In the genomic region with DNA sequence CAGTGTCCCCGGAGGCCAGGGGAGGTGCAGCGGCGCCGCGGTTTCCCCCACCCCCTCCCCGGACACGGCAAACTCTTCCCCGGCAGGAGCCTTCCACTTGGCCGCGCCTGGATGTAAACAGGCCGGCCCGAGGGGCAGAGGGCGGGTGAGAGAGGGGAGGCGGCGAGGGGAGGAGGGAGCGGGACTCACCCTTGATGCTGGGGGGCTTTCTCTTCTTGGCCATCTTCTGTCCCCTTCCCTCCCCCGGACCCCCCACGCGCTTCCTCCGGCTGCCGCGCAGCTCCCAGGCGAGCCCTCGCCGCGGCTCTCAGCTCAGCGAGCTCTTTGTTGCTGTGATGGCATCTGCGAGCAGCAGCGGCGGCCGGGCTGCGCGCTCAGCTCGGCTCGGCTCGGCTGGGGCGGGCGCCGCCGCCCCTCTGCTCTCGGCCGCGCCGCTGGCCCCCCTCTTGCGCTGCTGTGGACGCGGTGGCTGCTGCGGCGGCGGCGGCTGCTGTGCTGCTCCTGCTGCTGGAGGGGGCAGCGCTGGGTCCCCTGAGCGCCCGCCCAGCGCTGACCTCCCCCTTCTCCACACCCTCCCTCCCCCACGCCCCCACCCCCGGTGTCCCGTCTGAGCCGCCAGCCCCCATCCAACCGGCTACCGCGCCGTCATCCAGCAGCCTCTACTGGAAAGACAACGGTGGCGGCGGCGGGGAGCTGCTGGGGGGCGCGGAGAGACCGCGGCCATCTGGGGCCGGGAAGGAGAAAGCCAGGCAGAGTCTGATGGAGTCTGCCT, we compare ENCODE assay signal across 9 cellular contexts. TPM values are rescaled to one million over a fixed set of nuclear protein-coding genes. Genes with fewer than 3 reads are reported as not detected.
A peak's percentile ranks its signal among the peaks of the same experiment; 100 is the strongest.
DNase-seq lines count a peak whose midpoint lies in the region; ATAC-seq and TF ChIP-seq lines count a peak whose summit lies in the region.
"Had no signal": no experiment of that assay in that cellular context is flagged by ENCODE, and none has a peak within 500 bp of the region (broad histone marks: within the 10 kb centered on the region; RNA-seq: fewer than 3 reads in every experiment).

No MANE protein-coding gene starts in this region.

- TF ChIP-seq CTCF in colonic mucosa (IDR thresholded peaks at IDR 0.05): no peak

- H3K4me1 Mint-ChIP-seq in stimulated activated naive CD8-positive, alpha-beta T cell treated with anti-CD3 and anti-CD28 coated beads, Interleukin-15, amount 100 ng/mL, for 72 hours: peaks cover 23% of the 10 kb centered on the region

- peak; percentile 35 for ATAC-seq in HG02623 (IDR thresholded peaks at IDR 0.05; ENCODE audit: unreplicated experiment)
- peak; percentile 67 for ATAC-seq in left colon
- ATAC-seq in stimulated activated naive CD8-positive, alpha-beta T cell treated with anti-CD3 and anti-CD28 coated beads, Interleukin-15, amount 100 ng/mL, for 72 hours: peak; percentile 65
- no peak for ATAC-seq in GM21717 (IDR thresholded peaks at IDR 0.05; ENCODE audit: unreplicated experiment)

- H3K4me1 ChIP-seq in colonic mucosa: peaks cover 4% of the 10 kb centered on the region

- H3K9ac ChIP-seq in colonic mucosa (ENCODE audit: low read depth in 2 of 2, low read length in 2 of 2): no peak overlapping the region

- H3K4me3 ChIP-seq in colonic mucosa: peak overlapping the region; percentile 22

- DNase-seq in GM03348 (ENCODE audit: low spot score) (peak; percentile 72), SK-N-DZ (ENCODE audit: low spot score) (peak; percentile 68), colonic mucosa (peak; percentile 15), left colon (peak in 1 of 2 donors; percentile 10), OCI-M2 (lab: John Stamatoyannopoulos, UW; ENCODE audit: unreplicated experiment) (no peak)
- peak; percentile 12 to 30 for DNase-seq in stimulated activated naive CD8-positive, alpha-beta T cell treated with anti-CD3 and anti-CD28 coated beads, Interleukin-15, amount 100 ng/mL, for 72 hours

- no peak overlapping the region for H3K27ac ChIP-seq in colonic mucosa

- peaks cover 42% of the 10 kb centered on the region for H3K27me3 ChIP-seq in colonic mucosa

- H3K27ac Mint-ChIP-seq in stimulated activated naive CD8-positive, alpha-beta T cell treated with anti-CD3 and anti-CD28 coated beads, Interleukin-15, amount 100 ng/mL, for 72 hours: no peak overlapping the region

- intact Hi-C loops in colonic mucosa (cut with DNase I): no loop called here
- intact Hi-C loops in left colon (cut with DNase I, micrococcal nuclease): no loop called here

- no peaks in the 10 kb centered on the region for H3K9me3 ChIP-seq in colonic mucosa

- H3K36me3 ChIP-seq in colonic mucosa: no peaks in the 10 kb centered on the region

- H3K9me3 Mint-ChIP-seq in stimulated activated naive CD8-positive, alpha-beta T cell treated with anti-CD3 and anti-CD28 coated beads, Interleukin-15, amount 100 ng/mL, for 72 hours: no peaks in the 10 kb centered on the region

- peak overlapping the region; percentile 72 to 76 for H3K4me3 Mint-ChIP-seq in stimulated activated naive CD8-positive, alpha-beta T cell treated with anti-CD3 and anti-CD28 coated beads, Interleukin-15, amount 100 ng/mL, for 72 hours

- H3K27me3 Mint-ChIP-seq in stimulated activated naive CD8-positive, alpha-beta T cell treated with anti-CD3 and anti-CD28 coated beads, Interleukin-15, amount 100 ng/mL, for 72 hours: peaks cover 96% of the 10 kb centered on the region

RNA-seq across cellular contexts. Expression of gene SLC44A5, which starts 4.9 kb away (rescaled TPM):
- polyA plus RNA-seq in SK-N-DZ (2014; cell fraction: cytosol; rRNA removed): 47.4 and 50.1 TPM in 2 replicates
- 82.4 and 87.5 TPM in 2 replicates for polyA plus RNA-seq in SK-N-DZ (2014; cell fraction: nucleus; rRNA removed)
- total RNA-seq in colonic mucosa (1 to 10 TPM in 1 of 2 donors, under 1 TPM in 1; 0.17 to 5.4 TPM), left colon (1 to 10 TPM; 6.7 to 8.4 TPM)
- total RNA-seq: T-helper 2 cell treated with Interferon-gamma antibody and Interleukin-4, amounts not matched to agents 100 ng/mL and 5 ng/mL, for 36 hours had no signal
